In the genomic region with DNA sequence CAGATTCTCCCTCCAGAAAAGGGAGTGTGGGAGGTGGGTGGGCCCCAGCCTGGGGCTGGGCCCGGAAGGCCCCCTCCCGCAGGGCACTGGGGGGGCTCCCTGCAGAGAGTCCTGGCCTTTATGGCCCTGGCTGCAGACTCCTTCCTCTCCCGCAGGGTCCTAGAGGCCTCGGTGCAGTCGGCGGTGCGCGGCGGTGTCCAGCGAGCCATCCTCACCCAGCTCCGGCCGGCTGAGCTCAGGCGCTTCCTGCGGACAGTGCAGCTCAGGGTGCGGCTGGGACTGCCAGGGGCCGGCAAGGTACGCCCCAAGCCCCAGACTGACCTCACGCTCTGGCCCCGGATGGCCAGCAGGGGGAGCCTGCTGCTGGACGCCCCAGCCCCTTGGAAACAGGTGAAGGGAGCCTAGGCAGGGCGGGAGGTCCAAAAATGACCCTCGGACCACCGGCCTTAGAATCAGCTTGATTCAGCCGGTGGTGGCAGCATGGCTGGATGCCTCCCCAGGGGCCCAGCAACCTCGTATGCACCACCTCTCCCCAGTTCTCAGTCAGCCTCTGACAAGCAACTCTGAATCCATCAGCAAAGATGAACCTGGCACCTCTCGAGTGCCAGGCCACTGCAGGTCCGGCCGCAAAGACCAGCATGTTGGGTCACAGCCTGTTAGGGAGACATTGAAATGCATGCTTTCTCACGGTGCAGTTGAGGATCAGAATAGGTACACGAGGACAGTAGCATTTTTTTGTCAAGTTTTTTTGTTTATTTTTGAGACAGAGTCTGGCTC, we compare ENCODE assay signal across 2 cellular contexts.
TF ChIP-seq lines count a peak whose summit lies in the region.

No MANE protein-coding gene starts in this region.

TF ChIP-seq in HEK293, 187 proteins besides CTCF, POLR2A, EP300 and RAD21:
- TF ChIP-seq ZNF2 (tag by site-specific recombination; IDR thresholded peaks at IDR 0.05) (peak; percentile 59), ZSCAN23 (tag by site-specific recombination; IDR thresholded peaks at IDR 0.05) (no peak), SCRT1 (tag by site-specific recombination; IDR thresholded peaks at IDR 0.05; ENCODE audit: borderline replicate concordance) (0 out of 2 replicates have a peak, but pooled peaks have one; percentile 13), GLIS2 (tag by site-specific recombination; IDR thresholded peaks at IDR 0.05) (peak; percentile 62; the same call in 1 of the 2 replicates), ZBTB48 (tag by site-specific recombination; IDR thresholded peaks at IDR 0.05) (peak; percentile 47; the same call in 1 of the 2 replicates), ZNF138 (tag by site-specific recombination; IDR thresholded peaks at IDR 0.05; ENCODE audit: borderline replicate concordance) (no peak), ZNF324 (tag by site-specific recombination; IDR thresholded peaks at IDR 0.05) (no peak), ZNF10 (tag by site-specific recombination; IDR thresholded peaks at IDR 0.05) (peak; percentile 71)
- TF ChIP-seq, protein P1, sequence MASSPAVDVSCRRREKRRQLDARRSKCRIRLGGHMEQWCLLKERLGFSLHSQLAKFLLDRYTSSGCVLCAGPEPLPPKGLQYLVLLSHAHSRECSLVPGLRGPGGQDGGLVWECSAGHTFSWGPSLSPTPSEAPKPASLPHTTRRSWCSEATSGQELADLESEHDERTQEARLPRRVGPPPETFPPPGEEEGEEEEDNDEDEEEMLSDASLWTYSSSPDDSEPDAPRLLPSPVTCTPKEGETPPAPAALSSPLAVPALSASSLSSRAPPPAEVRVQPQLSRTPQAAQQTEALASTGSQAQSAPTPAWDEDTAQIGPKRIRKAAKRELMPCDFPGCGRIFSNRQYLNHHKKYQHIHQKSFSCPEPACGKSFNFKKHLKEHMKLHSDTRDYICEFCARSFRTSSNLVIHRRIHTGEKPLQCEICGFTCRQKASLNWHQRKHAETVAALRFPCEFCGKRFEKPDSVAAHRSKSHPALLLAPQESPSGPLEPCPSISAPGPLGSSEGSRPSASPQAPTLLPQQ (tag by site-specific recombination; IDR thresholded peaks at IDR 0.05) = 0 out of 2 replicates have a peak, but pooled peaks have one; percentile 17
- TF ChIP-seq, protein P2, sequence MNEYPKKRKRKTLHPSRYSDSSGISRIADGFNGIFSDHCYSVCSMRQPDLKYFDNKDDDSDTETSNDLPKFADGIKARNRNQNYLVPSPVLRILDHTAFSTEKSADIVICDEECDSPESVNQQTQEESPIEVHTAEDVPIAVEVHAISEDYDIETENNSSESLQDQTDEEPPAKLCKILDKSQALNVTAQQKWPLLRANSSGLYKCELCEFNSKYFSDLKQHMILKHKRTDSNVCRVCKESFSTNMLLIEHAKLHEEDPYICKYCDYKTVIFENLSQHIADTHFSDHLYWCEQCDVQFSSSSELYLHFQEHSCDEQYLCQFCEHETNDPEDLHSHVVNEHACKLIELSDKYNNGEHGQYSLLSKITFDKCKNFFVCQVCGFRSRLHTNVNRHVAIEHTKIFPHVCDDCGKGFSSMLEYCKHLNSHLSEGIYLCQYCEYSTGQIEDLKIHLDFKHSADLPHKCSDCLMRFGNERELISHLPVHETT (tag by site-specific recombination; IDR thresholded peaks at IDR 0.05) = no peak

TF ChIP-seq in K562, 482 proteins besides CTCF, POLR2A, EP300 and RAD21 (continues in another document):
- TF ChIP-seq, protein P3, sequence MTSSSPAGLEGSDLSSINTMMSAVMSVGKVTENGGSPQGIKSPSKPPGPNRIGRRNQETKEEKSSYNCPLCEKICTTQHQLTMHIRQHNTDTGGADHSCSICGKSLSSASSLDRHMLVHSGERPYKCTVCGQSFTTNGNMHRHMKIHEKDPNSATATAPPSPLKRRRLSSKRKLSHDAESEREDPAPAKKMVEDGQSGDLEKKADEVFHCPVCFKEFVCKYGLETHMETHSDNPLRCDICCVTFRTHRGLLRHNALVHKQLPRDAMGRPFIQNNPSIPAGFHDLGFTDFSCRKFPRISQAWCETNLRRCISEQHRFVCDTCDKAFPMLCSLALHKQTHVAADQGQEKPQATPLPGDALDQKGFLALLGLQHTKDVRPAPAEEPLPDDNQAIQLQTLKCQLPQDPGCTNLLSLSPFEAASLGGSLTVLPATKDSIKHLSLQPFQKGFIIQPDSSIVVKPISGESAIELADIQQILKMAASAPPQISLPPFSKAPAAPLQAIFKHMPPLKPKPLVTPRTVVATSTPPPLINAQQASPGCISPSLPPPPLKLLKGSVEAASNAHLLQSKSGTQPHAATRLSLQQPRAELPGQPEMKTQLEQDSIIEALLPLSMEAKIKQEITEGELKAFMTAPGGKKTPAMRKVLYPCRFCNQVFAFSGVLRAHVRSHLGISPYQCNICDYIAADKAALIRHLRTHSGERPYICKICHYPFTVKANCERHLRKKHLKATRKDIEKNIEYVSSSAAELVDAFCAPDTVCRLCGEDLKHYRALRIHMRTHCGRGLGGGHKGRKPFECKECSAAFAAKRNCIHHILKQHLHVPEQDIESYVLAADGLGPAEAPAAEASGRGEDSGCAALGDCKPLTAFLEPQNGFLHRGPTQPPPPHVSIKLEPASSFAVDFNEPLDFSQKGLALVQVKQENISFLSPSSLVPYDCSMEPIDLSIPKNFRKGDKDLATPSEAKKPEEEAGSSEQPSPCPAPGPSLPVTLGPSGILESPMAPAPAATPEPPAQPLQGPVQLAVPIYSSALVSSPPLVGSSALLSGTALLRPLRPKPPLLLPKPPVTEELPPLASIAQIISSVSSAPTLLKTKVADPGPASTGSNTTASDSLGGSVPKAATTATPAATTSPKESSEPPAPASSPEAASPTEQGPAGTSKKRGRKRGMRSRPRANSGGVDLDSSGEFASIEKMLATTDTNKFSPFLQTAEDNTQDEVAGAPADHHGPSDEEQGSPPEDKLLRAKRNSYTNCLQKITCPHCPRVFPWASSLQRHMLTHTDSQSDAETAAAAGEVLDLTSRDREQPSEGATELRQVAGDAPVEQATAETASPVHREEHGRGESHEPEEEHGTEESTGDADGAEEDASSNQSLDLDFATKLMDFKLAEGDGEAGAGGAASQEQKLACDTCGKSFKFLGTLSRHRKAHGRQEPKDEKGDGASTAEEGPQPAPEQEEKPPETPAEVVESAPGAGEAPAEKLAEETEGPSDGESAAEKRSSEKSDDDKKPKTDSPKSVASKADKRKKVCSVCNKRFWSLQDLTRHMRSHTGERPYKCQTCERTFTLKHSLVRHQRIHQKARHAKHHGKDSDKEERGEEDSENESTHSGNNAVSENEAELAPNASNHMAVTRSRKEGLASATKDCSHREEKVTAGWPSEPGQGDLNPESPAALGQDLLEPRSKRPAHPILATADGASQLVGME (CRISPR knock-in tag; IDR thresholded peaks at IDR 0.05) = no peak
- 0 out of 2 replicates have a peak, but pooled peaks have one; percentile 63 for TF ChIP-seq ZNF561 (CRISPR knock-in tag; conservative IDR thresholded peaks at IDR 0.05)
- 0 out of 2 replicates have a peak, but pooled peaks have one; percentile 43 for TF ChIP-seq GATAD2A (IDR thresholded peaks at IDR 0.05)
- peak; percentile 92 for TF ChIP-seq ZBTB7A (IDR thresholded peaks at IDR 0.05; ENCODE audit: borderline replicate concordance, control insufficient read depth, low read depth, low read length)
- peak; percentile 49; the same call in 1 of the 2 replicates for TF ChIP-seq ARID1B (IDR thresholded peaks at IDR 0.05)
- no peak for TF ChIP-seq MCM5 (IDR thresholded peaks at IDR 0.05; ENCODE audit: low read depth)
- TF ChIP-seq DMBX1 (CRISPR knock-in tag; IDR thresholded peaks at IDR 0.05; ENCODE audit: borderline replicate concordance) = 0 out of 2 replicates have a peak, but pooled peaks have one; percentile 50
- TF ChIP-seq, protein P4, sequence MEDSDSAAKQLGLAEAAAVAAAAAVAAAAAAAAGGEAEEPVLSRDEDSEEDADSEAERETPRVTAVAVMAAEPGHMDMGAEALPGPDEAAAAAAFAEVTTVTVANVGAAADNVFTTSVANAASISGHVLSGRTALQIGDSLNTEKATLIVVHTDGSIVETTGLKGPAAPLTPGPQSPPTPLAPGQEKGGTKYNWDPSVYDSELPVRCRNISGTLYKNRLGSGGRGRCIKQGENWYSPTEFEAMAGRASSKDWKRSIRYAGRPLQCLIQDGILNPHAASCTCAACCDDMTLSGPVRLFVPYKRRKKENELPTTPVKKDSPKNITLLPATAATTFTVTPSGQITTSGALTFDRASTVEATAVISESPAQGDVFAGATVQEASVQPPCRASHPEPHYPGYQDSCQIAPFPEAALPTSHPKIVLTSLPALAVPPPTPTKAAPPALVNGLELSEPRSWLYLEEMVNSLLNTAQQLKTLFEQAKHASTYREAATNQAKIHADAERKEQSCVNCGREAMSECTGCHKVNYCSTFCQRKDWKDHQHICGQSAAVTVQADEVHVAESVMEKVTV (CRISPR knock-in tag; IDR thresholded peaks at IDR 0.05) = peak; percentile 59; the same call in 1 of the 2 replicates
- TF ChIP-seq XRCC5 (IDR thresholded peaks at IDR 0.05; ENCODE audit: low read depth, low read length) = peak; percentile 91
- TF ChIP-seq, protein P5, sequence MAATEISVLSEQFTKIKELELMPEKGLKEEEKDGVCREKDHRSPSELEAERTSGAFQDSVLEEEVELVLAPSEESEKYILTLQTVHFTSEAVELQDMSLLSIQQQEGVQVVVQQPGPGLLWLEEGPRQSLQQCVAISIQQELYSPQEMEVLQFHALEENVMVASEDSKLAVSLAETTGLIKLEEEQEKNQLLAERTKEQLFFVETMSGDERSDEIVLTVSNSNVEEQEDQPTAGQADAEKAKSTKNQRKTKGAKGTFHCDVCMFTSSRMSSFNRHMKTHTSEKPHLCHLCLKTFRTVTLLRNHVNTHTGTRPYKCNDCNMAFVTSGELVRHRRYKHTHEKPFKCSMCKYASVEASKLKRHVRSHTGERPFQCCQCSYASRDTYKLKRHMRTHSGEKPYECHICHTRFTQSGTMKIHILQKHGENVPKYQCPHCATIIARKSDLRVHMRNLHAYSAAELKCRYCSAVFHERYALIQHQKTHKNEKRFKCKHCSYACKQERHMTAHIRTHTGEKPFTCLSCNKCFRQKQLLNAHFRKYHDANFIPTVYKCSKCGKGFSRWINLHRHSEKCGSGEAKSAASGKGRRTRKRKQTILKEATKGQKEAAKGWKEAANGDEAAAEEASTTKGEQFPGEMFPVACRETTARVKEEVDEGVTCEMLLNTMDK (IDR thresholded peaks at IDR 0.05; ENCODE audit: borderline replicate concordance, insufficient read depth, low read depth, low read length, poor library complexity, severe bottlenecking) = peak; percentile 95
- peak; percentile 77; the same call in 1 of the 2 replicates for TF ChIP-seq TARDBP (IDR thresholded peaks at IDR 0.05)
- TF ChIP-seq PHB2 (IDR thresholded peaks at IDR 0.05; ENCODE audit: low read depth) = no peak
- TF ChIP-seq BRD9 (IDR thresholded peaks at IDR 0.05; ENCODE audit: low read depth, partially characterized antibody) = peak; percentile 70
- TF ChIP-seq, protein P6, sequence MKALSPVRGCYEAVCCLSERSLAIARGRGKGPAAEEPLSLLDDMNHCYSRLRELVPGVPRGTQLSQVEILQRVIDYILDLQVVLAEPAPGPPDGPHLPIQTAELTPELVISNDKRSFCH (CRISPR knock-in tag; IDR thresholded peaks at IDR 0.05) = no peak
- TF ChIP-seq, protein P6 (tag; IDR thresholded peaks at IDR 0.05) = peak; percentile 85
- TF ChIP-seq, protein P7, sequence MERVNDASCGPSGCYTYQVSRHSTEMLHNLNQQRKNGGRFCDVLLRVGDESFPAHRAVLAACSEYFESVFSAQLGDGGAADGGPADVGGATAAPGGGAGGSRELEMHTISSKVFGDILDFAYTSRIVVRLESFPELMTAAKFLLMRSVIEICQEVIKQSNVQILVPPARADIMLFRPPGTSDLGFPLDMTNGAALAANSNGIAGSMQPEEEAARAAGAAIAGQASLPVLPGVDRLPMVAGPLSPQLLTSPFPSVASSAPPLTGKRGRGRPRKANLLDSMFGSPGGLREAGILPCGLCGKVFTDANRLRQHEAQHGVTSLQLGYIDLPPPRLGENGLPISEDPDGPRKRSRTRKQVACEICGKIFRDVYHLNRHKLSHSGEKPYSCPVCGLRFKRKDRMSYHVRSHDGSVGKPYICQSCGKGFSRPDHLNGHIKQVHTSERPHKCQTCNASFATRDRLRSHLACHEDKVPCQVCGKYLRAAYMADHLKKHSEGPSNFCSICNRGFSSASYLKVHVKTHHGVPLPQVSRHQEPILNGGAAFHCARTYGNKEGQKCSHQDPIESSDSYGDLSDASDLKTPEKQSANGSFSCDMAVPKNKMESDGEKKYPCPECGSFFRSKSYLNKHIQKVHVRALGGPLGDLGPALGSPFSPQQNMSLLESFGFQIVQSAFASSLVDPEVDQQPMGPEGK (CRISPR knock-in tag; IDR thresholded peaks at IDR 0.05; ENCODE audit: borderline replicate concordance) = no peak; the same call in 1 of the 2 replicates
- TF ChIP-seq, protein P8, sequence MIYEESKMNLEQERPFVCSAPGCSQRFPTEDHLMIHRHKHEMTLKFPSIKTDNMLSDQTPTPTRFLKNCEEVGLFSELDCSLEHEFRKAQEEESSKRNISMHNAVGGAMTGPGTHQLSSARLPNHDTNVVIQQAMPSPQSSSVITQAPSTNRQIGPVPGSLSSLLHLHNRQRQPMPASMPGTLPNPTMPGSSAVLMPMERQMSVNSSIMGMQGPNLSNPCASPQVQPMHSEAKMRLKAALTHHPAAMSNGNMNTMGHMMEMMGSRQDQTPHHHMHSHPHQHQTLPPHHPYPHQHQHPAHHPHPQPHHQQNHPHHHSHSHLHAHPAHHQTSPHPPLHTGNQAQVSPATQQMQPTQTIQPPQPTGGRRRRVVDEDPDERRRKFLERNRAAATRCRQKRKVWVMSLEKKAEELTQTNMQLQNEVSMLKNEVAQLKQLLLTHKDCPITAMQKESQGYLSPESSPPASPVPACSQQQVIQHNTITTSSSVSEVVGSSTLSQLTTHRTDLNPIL (CRISPR knock-in tag; IDR thresholded peaks at IDR 0.05) = 0 out of 2 replicates have a peak, but pooled peaks have one; percentile 50
- peak; percentile 37 for TF ChIP-seq PCBP1 (IDR thresholded peaks at IDR 0.05; ENCODE audit: low read depth, low read length, poor library complexity, severe bottlenecking)
- TF ChIP-seq ZNF12 (CRISPR knock-in tag; IDR thresholded peaks at IDR 0.05) = 0 out of 2 replicates have a peak, but pooled peaks have one; percentile 14
- peak in 1 of 2 experiments; percentile 29; a peak in 1 of 4 replicates for TF ChIP-seq KDM4B (IDR thresholded peaks at IDR 0.05; ENCODE audit: borderline replicate concordance in 2 of 2, low read depth in 1 of 2)
- no peak for TF ChIP-seq POLR3G (IDR thresholded peaks at IDR 0.05; ENCODE audit: extremely low read depth, insufficient read length, insufficient replicate concordance)
- TF ChIP-seq, protein P9, sequence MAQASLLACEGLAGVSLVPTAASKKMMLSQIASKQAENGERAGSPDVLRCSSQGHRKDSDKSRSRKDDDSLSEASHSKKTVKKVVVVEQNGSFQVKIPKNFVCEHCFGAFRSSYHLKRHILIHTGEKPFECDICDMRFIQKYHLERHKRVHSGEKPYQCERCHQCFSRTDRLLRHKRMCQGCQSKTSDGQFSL (CRISPR knock-in tag; IDR thresholded peaks at IDR 0.05) = peak; percentile 66
- TF ChIP-seq, protein P9 (tag; IDR thresholded peaks at IDR 0.05) = no peak
- TF ChIP-seq NELFE (IDR thresholded peaks at IDR 0.05; ENCODE audit: insufficient read depth, insufficient read length) = no peak
- TF ChIP-seq SRF (CRISPR knock-in tag; IDR thresholded peaks at IDR 0.05) = peak in 1 of 2 experiments; percentile 68; a peak in 2 of 4 replicates
- TF ChIP-seq KHSRP (IDR thresholded peaks at IDR 0.05) = 0 out of 2 replicates have a peak, but pooled peaks have one; percentile 24
- peak; percentile 58 for TF ChIP-seq SOX6 (IDR thresholded peaks at IDR 0.05)
- TF ChIP-seq TCF7 (IDR thresholded peaks at IDR 0.05; ENCODE audit: borderline replicate concordance) = 0 out of 2 replicates have a peak, but pooled peaks have one; percentile 29
- TF ChIP-seq HCFC1 (IDR thresholded peaks at IDR 0.05; ENCODE audit: low read depth, low read length) = peak; percentile 45; the same call in 1 of the 2 replicates
